ENCODE assay signal across 40 cellular contexts in the genomic region with DNA sequence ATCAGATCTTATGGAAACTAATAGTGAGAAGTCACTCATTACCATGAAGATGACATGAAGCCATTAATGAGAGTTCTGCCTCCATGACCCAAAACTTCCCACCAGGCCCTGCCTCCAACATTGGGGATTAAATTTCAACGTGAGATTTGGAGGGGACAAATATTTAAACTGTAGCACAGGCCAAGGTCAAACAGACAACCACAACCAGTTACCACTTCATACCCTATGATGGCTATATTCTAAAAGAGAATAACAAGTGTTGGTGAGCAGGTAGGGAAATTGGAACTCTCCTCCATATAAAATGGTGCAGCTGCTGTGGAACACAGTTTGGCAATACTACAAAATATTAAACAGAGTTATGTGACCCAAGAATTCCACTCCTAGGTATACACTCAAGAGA.
"Had no signal": no experiment of that assay in that cellular context is flagged by ENCODE, and none has a peak within 500 bp of the region (broad histone marks: within the 10 kb centered on the region; RNA-seq: fewer than 3 reads in every experiment).

No MANE protein-coding gene starts in this region.

- H3K4me1 ChIP-seq: adrenal gland, ascending aorta, body of pancreas, breast epithelium had no signal

- H3K4me1 Mint-ChIP-seq: activated naive CD4-positive, alpha-beta T cell treated with anti-CD3 and anti-CD28 coated beads, Interleukin-2, amount 10 ng/mL, durations not matched to agents 7 days and 5 days; activated naive CD4-positive, alpha-beta T cell treated with anti-CD3 and anti-CD28 coated beads, Interleukin-2, amount 50 U/mL, for 24 hours; activated naive CD8-positive, alpha-beta T cell treated with anti-CD3 and anti-CD28 coated beads for 36 hours; activated naive CD8-positive, alpha-beta T cell treated with anti-CD3 and anti-CD28 coated beads, Interleukin-2, amount 10 ng/mL, durations not matched to agents 7 days and 5 days; activated naive CD8-positive, alpha-beta T cell treated with anti-CD3 and anti-CD28 coated beads, Interleukin-2, amount 50 U/mL, for 24 hours; activated T-helper 17 cell treated with anti-CD3 and anti-CD28 coated beads, Interleukin-2, amount 50 U/mL, for 72 hours; brain; central memory CD8-positive, alpha-beta T cell had no signal

- H3K36me3 ChIP-seq: adrenal gland, brain microvascular endothelial cell, cardiac muscle cell had no signal

- H3K27me3 ChIP-seq: adrenal gland, ascending aorta, body of pancreas, brain microvascular endothelial cell, breast epithelium, cardiac muscle cell had no signal

- H3K27ac ChIP-seq: adrenal gland, ascending aorta, body of pancreas, brain microvascular endothelial cell, breast epithelium, cardiac muscle cell had no signal

- H3K27me3 Mint-ChIP-seq: activated naive CD4-positive, alpha-beta T cell treated with anti-CD3 and anti-CD28 coated beads, Interleukin-2, amount 10 ng/mL, durations not matched to agents 7 days and 5 days; activated naive CD4-positive, alpha-beta T cell treated with anti-CD3 and anti-CD28 coated beads, Interleukin-2, amount 50 U/mL, for 24 hours; activated naive CD8-positive, alpha-beta T cell; activated naive CD8-positive, alpha-beta T cell treated with anti-CD3 and anti-CD28 coated beads for 36 hours; activated naive CD8-positive, alpha-beta T cell treated with anti-CD3 and anti-CD28 coated beads, Interleukin-2, amount 10 ng/mL, durations not matched to agents 7 days and 5 days; activated naive CD8-positive, alpha-beta T cell treated with anti-CD3 and anti-CD28 coated beads, Interleukin-2, amount 50 U/mL, for 24 hours; activated T-cell treated with anti-CD3 and anti-CD28 coated beads, Interleukin-2, amount 50 U/mL, for 24 hours; activated T-helper 17 cell treated with anti-CD3 and anti-CD28 coated beads, Interleukin-2, amount 50 U/mL, for 72 hours; central memory CD8-positive, alpha-beta T cell had no signal

- DNase-seq: activated effector memory CD4-positive, alpha-beta T cell treated with anti-CD3 and anti-CD28 coated beads, Interleukin-2, amount 50 U/mL, for 16 hours; activated effector memory CD4-positive, alpha-beta T cell treated with Interleukin-2 at 50 U/mL for 16 hours; activated gamma-delta T cell; activated gamma-delta T cell treated with Interleukin-2 at 50 U/mL for 16 hours; activated naive CD4-positive, alpha-beta T cell; activated naive CD4-positive, alpha-beta T cell treated with anti-CD3 and anti-CD28 coated beads for 36 hours; activated naive CD4-positive, alpha-beta T cell treated with anti-CD3 and anti-CD28 coated beads, Interleukin-2, amount 10 ng/mL, durations not matched to agents 7 days and 5 days; activated naive CD4-positive, alpha-beta T cell treated with anti-CD3 and anti-CD28 coated beads, Interleukin-2, amount 50 U/mL, for 16 hours; activated naive CD4-positive, alpha-beta T cell treated with Interleukin-2 at 50 U/mL for 16 hours; activated naive CD8-positive, alpha-beta T cell treated with anti-CD3 and anti-CD28 coated beads for 36 hours; activated naive CD8-positive, alpha-beta T cell treated with anti-CD3 and anti-CD28 coated beads, Interleukin-2, amount 10 ng/mL, durations not matched to agents 7 days and 5 days; activated naive CD8-positive, alpha-beta T cell treated with anti-CD3 and anti-CD28 coated beads, Interleukin-2, amount 50 U/mL, for 24 hours; activated T-cell treated with anti-CD3 and anti-CD28 coated beads, Interleukin-2, amount 50 U/mL, for 1 hour; activated T-cell treated with anti-CD3 and anti-CD28 coated beads, Interleukin-2, amount 50 U/mL, for 24 hours; activated T-cell treated with anti-CD3 and anti-CD28 coated beads, Interleukin-2, amount 50 U/mL, for 4 hours; activated T-cell treated with anti-CD3 and anti-CD28 coated beads, Interleukin-2, amount 50 U/mL, for 48 hours; activated T-cell treated with anti-CD3 and anti-CD28 coated beads, Interleukin-2, amount 50 U/mL, for 72 hours; adrenal gland; amniotic stem cell; amygdala; anterior cingulate cortex; aorta; body of pancreas; brain microvascular endothelial cell; caudate nucleus; central memory CD4-positive, alpha-beta T cell; cerebellar nuclear complex had no signal

- H3K4me3 ChIP-seq: adrenal gland, ascending aorta, body of pancreas, breast epithelium, cardiac muscle cell had no signal

- H3K9me3 ChIP-seq: adrenal gland, ascending aorta, body of pancreas, breast epithelium had no signal

- H3K4me3 Mint-ChIP-seq: activated naive CD4-positive, alpha-beta T cell treated with anti-CD3 and anti-CD28 coated beads for 36 hours; activated naive CD4-positive, alpha-beta T cell treated with anti-CD3 and anti-CD28 coated beads, Interleukin-2, amount 10 ng/mL, durations not matched to agents 7 days and 5 days; activated naive CD4-positive, alpha-beta T cell treated with anti-CD3 and anti-CD28 coated beads, Interleukin-2, amount 50 U/mL, for 24 hours; activated naive CD8-positive, alpha-beta T cell; activated naive CD8-positive, alpha-beta T cell treated with anti-CD3 and anti-CD28 coated beads for 36 hours; activated naive CD8-positive, alpha-beta T cell treated with anti-CD3 and anti-CD28 coated beads, Interleukin-2, amount 10 ng/mL, durations not matched to agents 7 days and 5 days; activated naive CD8-positive, alpha-beta T cell treated with anti-CD3 and anti-CD28 coated beads, Interleukin-2, amount 50 U/mL, for 24 hours; activated T-cell treated with anti-CD3 and anti-CD28 coated beads, Interleukin-2, amount 50 U/mL, for 24 hours; activated T-cell treated with anti-CD3 and anti-CD28 coated beads, Interleukin-2, amount 50 U/mL, for 4 hours; activated T-cell treated with anti-CD3 and anti-CD28 coated beads, Interleukin-2, amount 50 U/mL, for 72 hours; activated T-helper 1 cell treated with anti-CD3 and anti-CD28 coated beads, Interleukin-12 subunit alpha, Interleukin-12 subunit beta, Interleukin-2, Interleukin-4 antibody, amounts not matched to agents 30 ng/mL and 10 ng/mL and 1 ng/mL, durations not matched to agents 14 hours and 24 hours and 36 hours; activated T-helper 17 cell treated with anti-CD3 and anti-CD28 coated beads, Interleukin-2, amount 50 U/mL, for 72 hours; brain; central memory CD8-positive, alpha-beta T cell had no signal

- FAIRE-seq: astrocyte, bronchial epithelial cell had no signal

- H3K27ac Mint-ChIP-seq: activated naive CD4-positive, alpha-beta T cell treated with anti-CD3 and anti-CD28 coated beads for 36 hours; activated naive CD4-positive, alpha-beta T cell treated with anti-CD3 and anti-CD28 coated beads, Interleukin-2, amount 10 ng/mL, durations not matched to agents 7 days and 5 days; activated naive CD4-positive, alpha-beta T cell treated with anti-CD3 and anti-CD28 coated beads, Interleukin-2, amount 50 U/mL, for 24 hours; activated naive CD4-positive, alpha-beta T cell treated with anti-CD3 and anti-CD28 coated beads, Interleukin-2, amount 50 U/mL, for 72 hours; activated naive CD8-positive, alpha-beta T cell; activated naive CD8-positive, alpha-beta T cell treated with anti-CD3 and anti-CD28 coated beads for 36 hours; activated naive CD8-positive, alpha-beta T cell treated with anti-CD3 and anti-CD28 coated beads, Interleukin-2, amount 10 ng/mL, durations not matched to agents 7 days and 5 days; activated naive CD8-positive, alpha-beta T cell treated with anti-CD3 and anti-CD28 coated beads, Interleukin-2, amount 50 U/mL, for 24 hours; activated T-cell treated with anti-CD3 and anti-CD28 coated beads, Interleukin-2, amount 50 U/mL, for 24 hours; activated T-cell treated with anti-CD3 and anti-CD28 coated beads, Interleukin-2, amount 50 U/mL, for 72 hours; activated T-helper 1 cell treated with anti-CD3 and anti-CD28 coated beads, Interleukin-12 subunit alpha, Interleukin-12 subunit beta, Interleukin-2, Interleukin-4 antibody, amounts not matched to agents 30 ng/mL and 10 ng/mL and 1 ng/mL, durations not matched to agents 14 hours and 24 hours and 36 hours; activated T-helper 17 cell treated with anti-CD3 and anti-CD28 coated beads, Interleukin-2, amount 50 U/mL, for 72 hours; activated T-helper 2 cell treated with anti-CD3 and anti-CD28 coated beads, Interferon-gamma antibody, Interleukin-2, Interleukin-4, amounts not matched to agents 10 μg/mL and 5 μg/mL and 100 μg/mL, durations not matched to agents 14 hours and 24 hours and 36 hours; brain had no signal

- ATAC-seq: activated naive CD4-positive, alpha-beta T cell treated with anti-CD3 and anti-CD28 coated beads, Interleukin-2, amount 50 U/mL, for 72 hours; activated naive CD8-positive, alpha-beta T cell treated with anti-CD3 and anti-CD28 coated beads, Interleukin-2, amount 50 U/mL, for 24 hours; activated T-cell treated with anti-CD3 and anti-CD28 coated beads, Interleukin-2, amount 50 U/mL, for 4 hours; activated T-cell treated with anti-CD3 and anti-CD28 coated beads, Interleukin-2, amount 50 U/mL, for 72 hours; activated T-helper 17 cell treated with anti-CD3 and anti-CD28 coated beads, Interleukin-2, amount 50 U/mL, for 72 hours; body of pancreas had no signal
